Comparison of ENCODE assay signal across 22 cellular contexts in genomic region chr10:112831826-112832225, GRCh38.
"Had no signal": no experiment of that assay in that cellular context is flagged by ENCODE, and none has a peak within 500 bp of the region (broad histone marks: within the 10 kb centered on the region; RNA-seq: fewer than 3 reads in every experiment).

No MANE protein-coding gene starts in this region.

- H3K27me3 ChIP-seq: ascending aorta, esophagus muscularis mucosa, hepatocyte, spleen, testis had no signal

- H3K4me1 ChIP-seq: testis had no signal

- DNase-seq: activated CD4-positive, alpha-beta T cell treated with anti-CD3 and anti-CD28 coated beads, Interleukin-2, amount 10 ng/mL, durations not matched to agents 7 days and 5 days; activated CD8-positive, alpha-beta memory T cell treated with anti-CD3 and anti-CD28 coated beads, Interleukin-2, amount 10 ng/mL, durations not matched to agents 7 days and 5 days; activated CD8-positive, alpha-beta T cell treated with anti-CD3 and anti-CD28 coated beads for 36 hours; activated T-cell treated with anti-CD3 and anti-CD28 coated beads for 4 hours; central memory CD4-positive, alpha-beta T cell; effector memory CD4-positive, alpha-beta T cell; glutamatergic neuron; lower lobe of right lung; naive B cell; posterior cingulate gyrus; spleen; stimulated activated CD4-positive, alpha-beta T cell treated with anti-CD3 and anti-CD28 coated beads, Interleukin-4, amount 100 ng/mL, for 1 hour; stimulated activated naive CD4-positive, alpha-beta T cell; T-helper 2 cell; testis had no signal

- H3K9me3 Mint-ChIP-seq: activated CD4-positive, alpha-beta T cell treated with anti-CD3 and anti-CD28 coated beads, Interleukin-2, amount 10 ng/mL, durations not matched to agents 7 days and 5 days; activated CD8-positive, alpha-beta T cell treated with anti-CD3 and anti-CD28 coated beads for 36 hours; activated naive CD4-positive, alpha-beta T cell treated with anti-CD3 and anti-CD28 coated beads, Interleukin-2, amount 50 U/mL, for 72 hours; type B pancreatic cell had no signal

- H3K4me1 Mint-ChIP-seq: activated CD4-positive, alpha-beta T cell treated with anti-CD3 and anti-CD28 coated beads, Interleukin-2, amount 10 ng/mL, durations not matched to agents 7 days and 5 days; activated CD8-positive, alpha-beta memory T cell treated with anti-CD3 and anti-CD28 coated beads, Interleukin-2, amount 10 ng/mL, durations not matched to agents 7 days and 5 days had no signal

- H3K27ac ChIP-seq: ascending aorta, esophagus muscularis mucosa, hepatocyte, lower lobe of right lung, spleen, testis had no signal

- H2AFZ ChIP-seq: hepatocyte had no signal

- H3K36me3 Mint-ChIP-seq: activated naive CD4-positive, alpha-beta T cell treated with anti-CD3 and anti-CD28 coated beads, Interleukin-2, amount 50 U/mL, for 72 hours had no signal

- H3K36me3 ChIP-seq: ascending aorta, esophagus muscularis mucosa, lower lobe of right lung had no signal

- H3K79me2 ChIP-seq: hepatocyte had no signal

- H3K4me2 ChIP-seq: hepatocyte had no signal

- H3K4me3 ChIP-seq: ascending aorta, esophagus muscularis mucosa, hepatocyte, lower lobe of right lung, spleen, testis had no signal

- H3K4me3 Mint-ChIP-seq: activated CD4-positive, alpha-beta T cell treated with anti-CD3 and anti-CD28 coated beads, Interleukin-2, amount 10 ng/mL, durations not matched to agents 7 days and 5 days; activated CD8-positive, alpha-beta memory T cell treated with anti-CD3 and anti-CD28 coated beads, Interleukin-2, amount 10 ng/mL, durations not matched to agents 7 days and 5 days; activated CD8-positive, alpha-beta T cell treated with anti-CD3 and anti-CD28 coated beads for 36 hours; naive B cell; neural crest cell; type B pancreatic cell had no signal

- H3K27me3 Mint-ChIP-seq: activated CD4-positive, alpha-beta T cell treated with anti-CD3 and anti-CD28 coated beads, Interleukin-2, amount 10 ng/mL, durations not matched to agents 7 days and 5 days; activated CD8-positive, alpha-beta memory T cell treated with anti-CD3 and anti-CD28 coated beads, Interleukin-2, amount 10 ng/mL, durations not matched to agents 7 days and 5 days; activated CD8-positive, alpha-beta T cell treated with anti-CD3 and anti-CD28 coated beads for 36 hours; naive B cell had no signal

- H3K9me3 ChIP-seq: ascending aorta, esophagus muscularis mucosa, lower lobe of right lung, spleen, testis had no signal

- ATAC-seq: activated CD4-positive, CD25-positive, alpha-beta regulatory T cell treated with anti-CD3 and anti-CD28 coated beads, Interleukin-2, amount 50 U/mL, for 24 hours; activated CD8-positive, alpha-beta memory T cell treated with anti-CD3 and anti-CD28 coated beads, Interleukin-2, amount 10 ng/mL, durations not matched to agents 7 days and 5 days; activated CD8-positive, alpha-beta T cell treated with anti-CD3 and anti-CD28 coated beads for 36 hours; activated naive CD4-positive, alpha-beta T cell treated with anti-CD3 and anti-CD28 coated beads, Interleukin-2, amount 50 U/mL, for 72 hours; lower lobe of right lung had no signal

- H3K27ac Mint-ChIP-seq: activated CD8-positive, alpha-beta memory T cell treated with anti-CD3 and anti-CD28 coated beads, Interleukin-2, amount 10 ng/mL, durations not matched to agents 7 days and 5 days; activated CD8-positive, alpha-beta T cell treated with anti-CD3 and anti-CD28 coated beads for 36 hours; activated naive CD4-positive, alpha-beta T cell treated with anti-CD3 and anti-CD28 coated beads, Interleukin-2, amount 50 U/mL, for 72 hours; type B pancreatic cell had no signal
